ENCODE assay signal across 1 cellular context in genomic region chr10:30059209-30060107, GRCh38.
TF ChIP-seq lines count a peak whose summit lies in the region.

Gene JCAD, minus strand, starts transcription at chr10:30059586. Its CDS starts 11,774 bp downstream, at chr10:30047812.

TF ChIP-seq in GM23338, 12 proteins besides CTCF, POLR2A, EP300 and RAD21 (continued from another document):
- no peak for TF ChIP-seq ZNF462 (CRISPR knock-in tag; IDR thresholded peaks at IDR 0.05)
- no peak for TF ChIP-seq EZH2 (IDR thresholded peaks at IDR 0.05; ENCODE audit: low read depth, unreplicated experiment)
- no peak for TF ChIP-seq REST (IDR thresholded peaks at IDR 0.05; ENCODE audit: unreplicated experiment)
